Comparison of ENCODE assay signal across 4 cellular contexts in genomic region chr4:29128810-29129209, GRCh38.
A peak's percentile ranks its signal among the peaks of the same experiment; 100 is the strongest.
TF ChIP-seq lines count a peak whose summit lies in the region.

No MANE protein-coding gene starts in this region.

TF ChIP-seq in HepG2, 621 proteins besides CTCF, POLR2A, EP300 and RAD21:
- no peak for TF ChIP-seq SOX13 (IDR thresholded peaks at IDR 0.05)
- no peak for TF ChIP-seq SOX13 (CRISPR knock-in tag; conservative IDR thresholded peaks at IDR 0.05 in 1 of 2, IDR thresholded peaks at IDR 0.05 in 1 of 2)
- TF ChIP-seq MAFF (IDR thresholded peaks at IDR 0.05; ENCODE audit: low read depth, low read length): peak; percentile 54; the same call in 1 of the 2 replicates
- TF ChIP-seq MAFK (conservative IDR thresholded peaks at IDR 0.05 in 1 of 2, IDR thresholded peaks at IDR 0.05 in 1 of 2; ENCODE audit: low read length in 2 of 2): peak; percentile 43 to 79; a peak in 2 of 4 replicates

TF ChIP-seq in A549, 52 proteins besides CTCF, POLR2A, EP300 and RAD21:
- TF ChIP-seq MYC (IDR thresholded peaks at IDR 0.05; ENCODE audit: borderline replicate concordance, low read length) (no peak), MAFK (IDR thresholded peaks at IDR 0.05; ENCODE audit: partially characterized antibody) (peak; percentile 32), ATOH8 (CRISPR knock-in tag; IDR thresholded peaks at IDR 0.05; ENCODE audit: low read depth) (no peak), NPAS2 (CRISPR knock-in tag; IDR thresholded peaks at IDR 0.05; ENCODE audit: borderline replicate concordance) (no peak), CBX2 (IDR thresholded peaks at IDR 0.05; ENCODE audit: borderline replicate concordance, low read depth) (no peak)

TF ChIP-seq in IMR-90, 13 proteins besides CTCF, POLR2A, EP300 and RAD21:
- TF ChIP-seq RCOR1 (IDR thresholded peaks at IDR 0.05; ENCODE audit: insufficient replicate concordance, low read length): no peak
- peak; percentile 83 for TF ChIP-seq MAFK (IDR thresholded peaks at IDR 0.05; ENCODE audit: low read depth, low read length)

TF ChIP-seq in K562, 482 proteins besides CTCF, POLR2A, EP300 and RAD21:
- peak; percentile 27; the same call in 1 of the 2 replicates for TF ChIP-seq ZNF316 (IDR thresholded peaks at IDR 0.05)
- TF ChIP-seq NCOR1 (IDR thresholded peaks at IDR 0.05): no peak
- TF ChIP-seq, protein P1, sequence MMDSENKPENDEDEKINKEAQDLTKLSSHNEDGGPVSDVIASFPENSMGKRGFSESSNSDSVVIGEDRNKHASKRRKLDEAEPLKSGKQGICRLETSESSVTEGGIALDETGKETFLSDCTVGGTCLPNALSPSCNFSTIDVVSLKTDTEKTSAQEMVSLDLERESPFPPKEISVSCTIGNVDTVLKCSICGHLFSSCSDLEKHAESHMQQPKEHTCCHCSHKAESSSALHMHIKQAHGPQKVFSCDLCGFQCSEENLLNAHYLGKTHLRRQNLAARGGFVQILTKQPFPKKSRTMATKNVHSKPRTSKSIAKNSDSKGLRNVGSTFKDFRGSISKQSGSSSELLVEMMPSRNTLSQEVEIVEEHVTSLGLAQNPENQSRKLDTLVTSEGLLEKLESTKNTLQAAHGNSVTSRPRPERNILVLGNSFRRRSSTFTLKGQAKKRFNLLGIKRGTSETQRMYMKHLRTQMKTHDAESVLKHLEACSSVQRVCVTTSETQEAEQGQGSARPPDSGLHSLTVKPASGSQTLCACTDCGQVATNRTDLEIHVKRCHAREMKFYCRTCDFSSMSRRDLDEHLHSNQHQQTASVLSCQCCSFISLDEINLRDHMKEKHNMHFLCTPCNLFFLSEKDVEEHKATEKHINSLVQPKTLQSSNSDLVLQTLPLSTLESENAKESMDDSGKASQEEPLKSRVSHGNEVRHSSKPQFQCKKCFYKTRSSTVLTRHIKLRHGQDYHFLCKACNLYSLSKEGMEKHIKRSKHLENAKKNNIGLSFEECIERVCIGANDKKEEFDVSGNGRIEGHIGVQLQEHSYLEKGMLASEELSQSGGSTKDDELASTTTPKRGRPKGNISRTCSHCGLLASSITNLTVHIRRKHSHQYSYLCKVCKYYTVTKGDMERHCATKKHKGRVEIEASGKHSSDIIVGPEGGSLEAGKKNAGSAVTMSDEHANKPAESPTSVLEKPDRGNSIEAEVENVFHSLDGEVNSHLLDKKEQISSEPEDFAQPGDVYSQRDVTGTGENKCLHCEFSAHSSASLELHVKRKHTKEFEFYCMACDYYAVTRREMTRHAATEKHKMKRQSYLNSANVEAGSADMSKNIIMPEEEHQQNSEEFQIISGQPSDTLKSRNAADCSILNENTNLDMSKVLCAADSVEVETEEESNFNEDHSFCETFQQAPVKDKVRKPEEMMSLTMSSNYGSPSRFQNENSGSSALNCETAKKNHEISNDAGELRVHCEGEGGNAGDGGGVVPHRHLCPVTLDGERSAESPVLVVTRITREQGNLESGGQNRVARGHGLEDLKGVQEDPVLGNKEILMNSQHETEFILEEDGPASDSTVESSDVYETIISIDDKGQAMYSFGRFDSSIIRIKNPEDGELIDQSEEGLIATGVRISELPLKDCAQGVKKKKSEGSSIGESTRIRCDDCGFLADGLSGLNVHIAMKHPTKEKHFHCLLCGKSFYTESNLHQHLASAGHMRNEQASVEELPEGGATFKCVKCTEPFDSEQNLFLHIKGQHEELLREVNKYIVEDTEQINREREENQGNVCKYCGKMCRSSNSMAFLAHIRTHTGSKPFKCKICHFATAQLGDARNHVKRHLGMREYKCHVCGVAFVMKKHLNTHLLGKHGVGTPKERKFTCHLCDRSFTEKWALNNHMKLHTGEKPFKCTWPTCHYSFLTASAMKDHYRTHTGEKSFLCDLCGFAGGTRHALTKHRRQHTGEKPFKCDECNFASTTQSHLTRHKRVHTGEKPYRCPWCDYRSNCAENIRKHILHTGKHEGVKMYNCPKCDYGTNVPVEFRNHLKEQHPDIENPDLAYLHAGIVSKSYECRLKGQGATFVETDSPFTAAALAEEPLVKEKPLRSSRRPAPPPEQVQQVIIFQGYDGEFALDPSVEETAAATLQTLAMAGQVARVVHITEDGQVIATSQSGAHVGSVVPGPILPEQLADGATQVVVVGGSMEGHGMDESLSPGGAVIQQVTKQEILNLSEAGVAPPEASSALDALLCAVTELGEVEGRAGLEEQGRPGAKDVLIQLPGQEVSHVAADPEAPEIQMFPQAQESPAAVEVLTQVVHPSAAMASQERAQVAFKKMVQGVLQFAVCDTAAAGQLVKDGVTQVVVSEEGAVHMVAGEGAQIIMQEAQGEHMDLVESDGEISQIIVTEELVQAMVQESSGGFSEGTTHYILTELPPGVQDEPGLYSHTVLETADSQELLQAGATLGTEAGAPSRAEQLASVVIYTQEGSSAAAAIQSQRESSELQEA (IDR thresholded peaks at IDR 0.05; ENCODE audit: low read depth): no peak
- no peak for TF ChIP-seq RFX1 (IDR thresholded peaks at IDR 0.05)
